In genomic region chr4:25410820-25411529, GRCh38 we compare ENCODE assay signal across 21 cellular contexts.
"Had no signal": no experiment of that assay in that cellular context is flagged by ENCODE, and none has a peak within 500 bp of the region (broad histone marks: within the 10 kb centered on the region; RNA-seq: fewer than 3 reads in every experiment).

No MANE protein-coding gene starts in this region.

- H3K4me2 ChIP-seq: SK-N-SH had no signal

- H3K9me3 ChIP-seq: MG63, SK-N-SH had no signal

- ATAC-seq: Panc1, PC-3 had no signal

- H3K4me3 ChIP-seq: MG63 had no signal

- H3K9ac ChIP-seq: SK-N-SH had no signal

- H3K9me3 Mint-ChIP-seq: IgD-negative memory B cell had no signal

- H3K27ac ChIP-seq: RWPE1 had no signal

- H3K4me3 Mint-ChIP-seq: IgD-negative memory B cell had no signal

- H3K4me1 Mint-ChIP-seq: IgD-negative memory B cell had no signal

- DNase-seq: KBM-7; MG63; NCI-H1092; NCI-H1105 treated with DMSO at 0.1 percent for 48 hours; NCI-H1417 treated with DMSO at 0.1 percent for 48 hours; NCI-H146; NCI-H1694 treated with DMSO at 0.1 percent for 48 hours; NCI-H1930; NCI-H2081; NCI-H2107; NCI-H2227 treated with DMSO at 0.1 percent for 48 hours; NCI-H524; NCI-H526 treated with DMSO at 0.1 percent for 48 hours; NCI-H748 treated with DMSO at 0.1 percent for 48 hours; NK-92 treated with Interleukin-12 subunit alpha and Interleukin-12 subunit beta, amount 100 ng/mL, for 24 hours; PC-3; SK-N-SH; SW 1271 had no signal

- H3K27me3 ChIP-seq: MG63 had no signal

- H3K27me3 Mint-ChIP-seq: IgD-negative memory B cell had no signal
